1 cellular context compared by ENCODE assay signal in genomic region chr12:88141774-88142609, GRCh38.
TF ChIP-seq lines count a peak whose summit lies in the region.

TSS of gene CEP290 (minus strand) at chr12:88142088. CDS start at chr12:88141307, 781 bp downstream.
TSS of gene TMTC3 (plus strand) at chr12:88142307. CDS start at chr12:88148316, 6,009 bp downstream.

TF ChIP-seq in HEK293, 187 proteins besides CTCF, POLR2A, EP300 and RAD21 (continued from another document):
- TF ChIP-seq ZNF341 (tag by site-specific recombination; IDR thresholded peaks at IDR 0.05; ENCODE audit: low read depth) = peak; percentile 96
- peak; percentile 50 for TF ChIP-seq ZBTB26 (tag by site-specific recombination; optimal IDR thresholded peaks at IDR 0.05)
- peak; percentile 20; the same call in 1 of the 2 replicates for TF ChIP-seq ZBTB10 (tag by site-specific recombination; IDR thresholded peaks at IDR 0.05)
- TF ChIP-seq ZFP37 (tag by site-specific recombination; IDR thresholded peaks at IDR 0.05) = peak; percentile 52; the same call in 1 of the 2 replicates
